Comparison of ENCODE assay signal across 25 cellular contexts in genomic region chr21:34609244-34609950, GRCh38. TPM values are rescaled to one million over a fixed set of nuclear protein-coding genes. Genes with fewer than 3 reads are reported as not detected.
DNase-seq lines count a peak whose midpoint lies in the region; TF ChIP-seq lines count a peak whose summit lies in the region.
"Had no signal": no experiment of that assay in that cellular context is flagged by ENCODE, and none has a peak within 500 bp of the region (broad histone marks: within the 10 kb centered on the region; RNA-seq: fewer than 3 reads in every experiment).

No MANE protein-coding gene starts in this region.

- TF ChIP-seq CTCF in mammary epithelial cell (conservative IDR thresholded peaks at IDR 0.05 in 1 of 2, IDR thresholded peaks at IDR 0.05 in 1 of 2; ENCODE audit: extremely low read depth in 1 of 2, insufficient read depth in 1 of 2, low read depth in 1 of 2, low read length in 2 of 2), result no peak
- no peak for TF ChIP-seq CTCF in breast epithelium (IDR thresholded peaks at IDR 0.05)
- TF ChIP-seq CTCF in esophagus muscularis mucosa (IDR thresholded peaks at IDR 0.05), result no peak

- peaks cover 14% of the 10 kb centered on the region for H3K79me2 ChIP-seq in mammary epithelial cell (ENCODE audit: insufficient read depth, low read length)

- no peaks in the 10 kb centered on the region for H4K20me1 ChIP-seq in mammary epithelial cell (ENCODE audit: insufficient read depth, low read length)

- in situ Hi-C loops in mammary epithelial cell (cut with MboI; ENCODE audit: low sequenced_read_pairs in 2 of 2), result loop anchor here in 1 of 2 donors (25.0 kb wide), 1 partner anchor 697 kb away; the partner anchor contains the start of gene ATP5PO

- 93% methylated on average over 4 of the region's 4 CpGs for WGBS in mammary epithelial cell (ENCODE audit: low coverage, missing lambda C conversion rate)
- 68% methylated on average over 4 of the region's 4 CpGs for WGBS in esophagus muscularis mucosa

- CTCF ChIA-PET in mammary epithelial cell (lab: Charles Lee; ENCODE audit: low non-redundant PET), result no interaction called here

- DNase-seq in mammary epithelial cell (peak; percentile 33), breast epithelium (ENCODE audit: low spot score in 2 of 2) (no peak), RKO (ENCODE audit: low spot score) (peak; percentile 7), esophagus muscularis mucosa (ENCODE audit: extremely low spot score) (peak; percentile 81), CD1c-positive myeloid dendritic cell (ENCODE audit: extremely low spot score) (no peak), amygdala (lab: John Stamatoyannopoulos, UW) (no peak), DMS53 (lab: John Stamatoyannopoulos, UW) (no peak)
- DNase-seq: ACHN; activated CD4-positive, alpha-beta T cell treated with anti-CD3 and anti-CD28 coated beads, Interleukin-2, amount 50 U/mL, for 4 hours; activated naive CD4-positive, alpha-beta T cell treated with anti-CD3 and anti-CD28 coated beads, Interleukin-2, amount 50 U/mL, for 16 hours; activated T-cell treated with anti-CD3 and anti-CD28 coated beads for 4 hours; effector memory CD8-positive, alpha-beta T cell; EL; kidney glomerular epithelial cell; naive thymus-derived CD4-positive, alpha-beta T cell; NCI-H1048; retina; T-helper 17 cell; upper lobe of right lung had no signal

- no peaks in the 10 kb centered on the region for H3K9me3 ChIP-seq in mammary epithelial cell (replicated peaks; ENCODE audit: insufficient read depth, low read length)
- H3K9me3 ChIP-seq in breast epithelium, result no peaks in the 10 kb centered on the region
- no peaks in the 10 kb centered on the region for H3K9me3 ChIP-seq in esophagus muscularis mucosa
- H3K9me3 ChIP-seq: BLaER1 treated with 17β-estradiol and CSF1 and Interleukin-3, amounts not matched to agents 10 nM and 100 nM; upper lobe of right lung had no signal

- H3K4me3 ChIP-seq in mammary epithelial cell (replicated peaks in 1 of 3; ENCODE audit: insufficient read depth in 1 of 3, low read depth in 2 of 3, low read length in 3 of 3) (no peak overlapping the region), breast epithelium (no peak overlapping the region), esophagus muscularis mucosa (no peak overlapping the region)
- H3K4me3 ChIP-seq: BLaER1 treated with 17β-estradiol and CSF1 and Interleukin-3, amounts not matched to agents 10 nM and 100 nM; SK-N-MC; upper lobe of right lung had no signal

- BruUV-seq in mammary epithelial cell (replicated peaks; lab: Mats Ljungman, UMichigan), result no TSS peak

- dilution Hi-C loops in mammary epithelial cell (cut with HindIII; ENCODE audit: low sequenced_read_pairs), result no loop called here

- no peak overlapping the region for H3K27ac ChIP-seq in mammary epithelial cell (ENCODE audit: insufficient read depth, low read depth, low read length)
- no peak overlapping the region for H3K27ac ChIP-seq in breast epithelium
- peak overlapping the region in 3 of 4 donors; percentile 17 to 58 (median 54) for H3K27ac ChIP-seq in esophagus muscularis mucosa (replicated peaks in 1 of 4)
- H3K27ac ChIP-seq in temporal lobe (ENCODE audit: low read depth, low read length), result peak overlapping the region; percentile 62
- H3K27ac ChIP-seq: BLaER1 treated with 17β-estradiol and CSF1 and Interleukin-3, amounts not matched to agents 10 nM and 100 nM; SK-N-MC; upper lobe of right lung had no signal

- no peaks in the 10 kb centered on the region for H3K27me3 ChIP-seq in mammary epithelial cell (ENCODE audit: insufficient read depth, low read length)
- no peaks in the 10 kb centered on the region for H3K27me3 ChIP-seq in breast epithelium
- no peaks in the 10 kb centered on the region for H3K27me3 ChIP-seq in esophagus muscularis mucosa
- H3K27me3 ChIP-seq: upper lobe of right lung had no signal

- no peak overlapping the region for H3K4me2 ChIP-seq in mammary epithelial cell (ENCODE audit: insufficient read depth, low read depth, low read length)
- H3K4me2 ChIP-seq: BLaER1 treated with 17β-estradiol and CSF1 and Interleukin-3, amounts not matched to agents 10 nM and 100 nM had no signal

- no peak for TF ChIP-seq EP300 in esophagus muscularis mucosa (IDR thresholded peaks at IDR 0.05)

- no peak overlapping the region for H3K9ac ChIP-seq in mammary epithelial cell (ENCODE audit: insufficient read depth, low read length)
- H3K9ac ChIP-seq: BLaER1 treated with 17β-estradiol and CSF1 and Interleukin-3, amounts not matched to agents 10 nM and 100 nM had no signal

- intact Hi-C loops in mammary epithelial cell (cut with micrococcal nuclease), result no loop called here
- intact Hi-C loops in breast epithelium (cut with DNase I; ENCODE audit: low total_unique reads), result no loop called here
- intact Hi-C loops in esophagus muscularis mucosa (cut with DNase I), result no loop called here

- H3K4me1 ChIP-seq in mammary epithelial cell (ENCODE audit: insufficient read depth, low read length) (peaks cover 5% of the 10 kb centered on the region), breast epithelium (peaks cover 0 to 10% of the 10 kb centered on the region in 2 donors), esophagus muscularis mucosa (peaks cover 20 to 50% (median 46%) of the 10 kb centered on the region in 4 donors)

- no peaks in the 10 kb centered on the region for H3K36me3 ChIP-seq in mammary epithelial cell (ENCODE audit: insufficient read depth, low read length)
- no peaks in the 10 kb centered on the region for H3K36me3 ChIP-seq in breast epithelium
- H3K36me3 ChIP-seq in esophagus muscularis mucosa, result no peaks in the 10 kb centered on the region
- H3K36me3 ChIP-seq: BLaER1 treated with 17β-estradiol and CSF1 and Interleukin-3, amounts not matched to agents 10 nM and 100 nM; upper lobe of right lung had no signal

- TF ChIP-seq POLR2A in breast epithelium (IDR thresholded peaks at IDR 0.05), result no peak
- no peak for TF ChIP-seq POLR2A in esophagus muscularis mucosa (IDR thresholded peaks at IDR 0.05; ENCODE audit: low read depth)

- H2AFZ ChIP-seq in mammary epithelial cell (ENCODE audit: low read depth, low read length), result no peak overlapping the region

RNA-seq across cellular contexts. Expression of gene RCAN1, which starts 5.5 kb away (rescaled TPM):
- total RNA-seq in mammary epithelial cell (10 to 100 TPM; 28.8 to 60.7 TPM), breast epithelium (10 to 100 TPM; 30.1 to 73.0 (median 47.9) TPM), esophagus muscularis mucosa (10 to 100 TPM; 32.4 to 58.8 (median 37.9) TPM), temporal lobe (65.2 TPM)
- 8.5 TPM for polyA plus RNA-seq in mammary epithelial cell
- polyA minus RNA-seq in mammary epithelial cell, result 5.5 TPM

RNA-seq across cellular contexts. Expression of gene CLIC6, which starts 59.4 kb away (rescaled TPM):
- total RNA-seq in mammary epithelial cell, result under 1 TPM in 1 of 2 donors, not detected in 1; 0.07 TPM
- not detected for polyA plus RNA-seq in mammary epithelial cell
- polyA minus RNA-seq in mammary epithelial cell, result not detected
- total RNA-seq in breast epithelium, result 10 to 100 TPM in 2 of 3 donors, 1 to 10 TPM in 1; 10.0 to 34.1 (median 14.4) TPM
- 1 to 10 TPM in 1 of 4 donors, under 1 TPM in 3; under 0.01 to 1.9 (median 0.39) TPM for total RNA-seq in esophagus muscularis mucosa
- 0.25 TPM for total RNA-seq in temporal lobe
- total RNA-seq: glomerular endothelial cell, H4, NCI-H460 had no signal

Comparison
In these comparisons a context has a peak if more than half of its experiments do, and no peak if none do; other contexts are left out.
1. DNase-seq: peak in mammary epithelial cell (single experiment), RKO (single experiment) and esophagus muscularis mucosa (single experiment); none in breast epithelium (0 of 2), CD1c-positive myeloid dendritic cell (single experiment), amygdala (0 of 56) and DMS53 (single experiment).
2. H3K27ac ChIP-seq: peak in esophagus muscularis mucosa (3 of 4) and temporal lobe (single experiment); none in mammary epithelial cell (single experiment) and breast epithelium (0 of 2).